In the genomic region with DNA sequence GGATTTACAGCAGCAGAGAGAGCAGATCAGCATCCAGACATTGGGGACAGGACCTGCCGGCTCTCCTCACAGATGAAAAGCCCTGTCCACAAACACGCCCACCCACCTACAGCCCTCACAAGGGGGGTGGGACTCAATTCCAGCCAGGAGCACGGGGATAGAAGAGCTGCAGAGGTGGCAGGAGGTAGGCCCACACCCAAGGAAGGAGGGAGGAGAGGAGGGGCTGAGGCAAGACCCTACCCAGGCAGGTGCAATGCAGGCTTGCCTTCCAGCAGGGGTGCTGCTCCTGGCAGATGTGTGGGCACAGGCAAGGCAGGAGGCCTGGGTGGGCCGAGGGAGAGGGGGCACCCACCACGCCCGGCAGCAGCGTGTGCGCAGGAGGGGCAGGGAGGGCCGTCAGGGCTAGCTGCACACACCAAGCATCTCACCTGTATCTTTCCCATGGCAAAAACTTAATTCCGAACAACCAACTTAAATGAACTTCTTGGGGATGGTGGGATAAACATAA, we compare ENCODE assay signal across 13 cellular contexts.
DNase-seq lines count a peak whose midpoint lies in the region; ATAC-seq, FAIRE-seq and TF ChIP-seq lines count a peak whose summit lies in the region.
"Had no signal": no experiment of that assay in that cellular context is flagged by ENCODE, and none has a peak within 500 bp of the region (broad histone marks: within the 10 kb centered on the region; RNA-seq: fewer than 3 reads in every experiment).

No MANE protein-coding gene starts in this region.

- H3K27me3 Mint-ChIP-seq in chondrocyte (ENCODE audit: low read depth), result no peaks in the 10 kb centered on the region
- H3K27me3 Mint-ChIP-seq: activated CD4-positive, alpha-beta T cell treated with anti-CD3 and anti-CD28 coated beads, Interleukin-2, amount 10 ng/mL, durations not matched to agents 7 days and 5 days; activated naive CD8-positive, alpha-beta T cell treated with anti-CD3 and anti-CD28 coated beads, Interleukin-2, amount 50 U/mL, for 24 hours had no signal

- H3K9me3 ChIP-seq in pancreas, result no peaks in the 10 kb centered on the region
- no peaks in the 10 kb centered on the region for H3K9me3 ChIP-seq in smooth muscle cell (replicated peaks; ENCODE audit: low read depth)
- H3K9me3 ChIP-seq: HAP-1, vagina had no signal

- 94 to 96% methylated on average over 10 of the region's 10 CpGs for WGBS in pancreas, 2 donors
- WGBS in smooth muscle cell (ENCODE audit: low lambda C conversion rate), result 96% methylated on average over 10 of the region's 10 CpGs

- intact Hi-C loops in pancreas (cut with DNase I), result no loop called here

- no peaks in the 10 kb centered on the region for H3K4me1 Mint-ChIP-seq in chondrocyte (ENCODE audit: low read depth)
- H3K4me1 Mint-ChIP-seq: activated naive CD8-positive, alpha-beta T cell treated with anti-CD3 and anti-CD28 coated beads, Interleukin-2, amount 50 U/mL, for 24 hours had no signal

- H3K27me3 ChIP-seq in pancreas, result no peaks in the 10 kb centered on the region
- H3K27me3 ChIP-seq in smooth muscle cell (ENCODE audit: low read depth), result no peaks in the 10 kb centered on the region
- H3K27me3 ChIP-seq: vagina had no signal

- no peak overlapping the region for H3K27ac ChIP-seq in pancreas
- H3K27ac ChIP-seq in smooth muscle cell (ENCODE audit: low read depth), result no peak overlapping the region
- H3K27ac ChIP-seq: KMS-11, vagina had no signal

- H3K4me1 ChIP-seq in pancreas (no peaks in the 10 kb centered on the region), smooth muscle cell (ENCODE audit: low read depth) (no peaks in the 10 kb centered on the region)
- H3K4me1 ChIP-seq: HAP-1, vagina had no signal

- H3K4me3 ChIP-seq in pancreas (no peak overlapping the region), smooth muscle cell (no peak overlapping the region)
- H3K4me3 ChIP-seq: HAP-1, vagina had no signal

- no peaks in the 10 kb centered on the region for H3F3A ChIP-seq in smooth muscle cell (ENCODE audit: low read depth)

- H3K36me3 Mint-ChIP-seq in chondrocyte (ENCODE audit: low read depth), result peaks cover 20% of the 10 kb centered on the region

- no peaks in the 10 kb centered on the region for H3K36me3 ChIP-seq in pancreas
- H3K36me3 ChIP-seq in smooth muscle cell (ENCODE audit: low read depth), result no peaks in the 10 kb centered on the region
- H3K36me3 ChIP-seq: HAP-1, vagina had no signal

- H3K27ac Mint-ChIP-seq in chondrocyte (ENCODE audit: unreplicated experiment), result no peak overlapping the region
- H3K27ac Mint-ChIP-seq: activated CD4-positive, alpha-beta T cell treated with anti-CD3 and anti-CD28 coated beads, Interleukin-2, amount 10 ng/mL, durations not matched to agents 7 days and 5 days; activated naive CD8-positive, alpha-beta T cell treated with anti-CD3 and anti-CD28 coated beads, Interleukin-2, amount 50 U/mL, for 24 hours had no signal

- no peaks in the 10 kb centered on the region for H3K79me2 ChIP-seq in smooth muscle cell (ENCODE audit: low read depth)

- peaks cover 17% of the 10 kb centered on the region for H4K20me1 ChIP-seq in smooth muscle cell (ENCODE audit: low read depth)

- FAIRE-seq in pancreas (lab: Jason Lieb, UNC), result no peak

- TF ChIP-seq CTCF in chondrocyte (IDR thresholded peaks at IDR 0.05) (no peak), pancreas (IDR thresholded peaks at IDR 0.05) (no peak), smooth muscle cell (IDR thresholded peaks at IDR 0.05; ENCODE audit: borderline replicate concordance, insufficient read depth, poor library complexity, severe bottlenecking) (no peak)

- peaks cover 5% of the 10 kb centered on the region for H3K9me3 Mint-ChIP-seq in chondrocyte (ENCODE audit: low read depth)

- ATAC-seq in pancreas (no peak), HG03520 (IDR thresholded peaks at IDR 0.05; ENCODE audit: unreplicated experiment) (no peak), GM19324 (IDR thresholded peaks at IDR 0.05; ENCODE audit: low FRiP score, unreplicated experiment) (no peak)
- ATAC-seq: activated naive CD8-positive, alpha-beta T cell treated with anti-CD3 and anti-CD28 coated beads, Interleukin-2, amount 50 U/mL, for 24 hours had no signal

- H3K4me2 ChIP-seq in smooth muscle cell, result no peak overlapping the region
- H3K4me2 ChIP-seq: KMS-11 had no signal

- H2AFZ ChIP-seq in smooth muscle cell (ENCODE audit: low read depth), result no peak overlapping the region

- DNase-seq in COR-L47 (lab: John Stamatoyannopoulos, UW) (peak; percentile 37), NCI-H1105 (lab: John Stamatoyannopoulos, UW) (peak; percentile 4), chondrocyte (ENCODE audit: low spot score) (peak; percentile 77), pancreas (peak in 4 of 6 donors; percentile 5 to 39 (median 21)), smooth muscle cell (lab: John Stamatoyannopoulos, UW; ENCODE audit: unreplicated experiment) (no peak)
- DNase-seq: activated CD4-positive, alpha-beta T cell treated with anti-CD3 and anti-CD28 coated beads, Interleukin-2, amount 10 ng/mL, durations not matched to agents 7 days and 5 days; activated naive CD8-positive, alpha-beta T cell treated with anti-CD3 and anti-CD28 coated beads, Interleukin-2, amount 50 U/mL, for 24 hours; erythroblast had no signal

- H3K9ac ChIP-seq in smooth muscle cell (ENCODE audit: low read depth), result no peak overlapping the region
- H3K9ac ChIP-seq: KMS-11 had no signal

- H3K4me3 Mint-ChIP-seq in chondrocyte (ENCODE audit: unreplicated experiment), result no peak overlapping the region
- H3K4me3 Mint-ChIP-seq: activated CD4-positive, alpha-beta T cell treated with anti-CD3 and anti-CD28 coated beads, Interleukin-2, amount 10 ng/mL, durations not matched to agents 7 days and 5 days; activated naive CD8-positive, alpha-beta T cell treated with anti-CD3 and anti-CD28 coated beads, Interleukin-2, amount 50 U/mL, for 24 hours had no signal
